In genomic region chr7:98526059-98526458, GRCh38 we compare ENCODE assay signal across 35 cellular contexts.
"Had no signal": no experiment of that assay in that cellular context is flagged by ENCODE, and none has a peak within 500 bp of the region (broad histone marks: within the 10 kb centered on the region; RNA-seq: fewer than 3 reads in every experiment).

No MANE protein-coding gene starts in this region.

- H3K4me3 ChIP-seq: ascending aorta, cardiac muscle cell had no signal

- H3K9me3 Mint-ChIP-seq: activated B cell treated with CpG ODN at 0.5 μM for 24 hours; activated CD4-positive, alpha-beta memory T cell treated with anti-CD3 and anti-CD28 coated beads for 36 hours; activated naive CD8-positive, alpha-beta T cell treated with anti-CD3 and anti-CD28 coated beads, Interleukin-2, amount 10 ng/mL, durations not matched to agents 7 days and 5 days; central memory CD8-positive, alpha-beta T cell had no signal

- H3K36me3 Mint-ChIP-seq: activated CD4-positive, alpha-beta memory T cell treated with anti-CD3 and anti-CD28 coated beads for 36 hours; activated CD8-positive, alpha-beta memory T cell treated with anti-CD3 and anti-CD28 coated beads, Interleukin-2, amount 10 ng/mL, durations not matched to agents 7 days and 5 days; activated naive CD4-positive, alpha-beta T cell treated with anti-CD3 and anti-CD28 coated beads, Interleukin-2, amount 10 ng/mL, durations not matched to agents 7 days and 5 days; activated naive CD4-positive, alpha-beta T cell treated with anti-CD3 and anti-CD28 coated beads, Interleukin-2, amount 50 U/mL, for 24 hours; activated naive CD8-positive, alpha-beta T cell; activated naive CD8-positive, alpha-beta T cell treated with anti-CD3 and anti-CD28 coated beads, Interleukin-2, amount 10 ng/mL, durations not matched to agents 7 days and 5 days; brain had no signal

- ATAC-seq: activated CD8-positive, alpha-beta memory T cell treated with anti-CD3 and anti-CD28 coated beads, Interleukin-2, amount 10 ng/mL, durations not matched to agents 7 days and 5 days; activated CD8-positive, alpha-beta T cell treated with anti-CD3 and anti-CD28 coated beads for 36 hours; activated naive CD8-positive, alpha-beta T cell treated with anti-CD3 and anti-CD28 coated beads, Interleukin-2, amount 50 U/mL, for 24 hours had no signal

- DNase-seq: activated B cell treated with CpG ODN at 0.5 μM for 24 hours; activated CD4-positive, alpha-beta memory T cell treated with anti-CD3 and anti-CD28 coated beads for 36 hours; activated CD4-positive, alpha-beta T cell treated with anti-CD3 and anti-CD28 coated beads for 4 hours; activated CD4-positive, alpha-beta T cell treated with anti-CD3 and anti-CD28 coated beads, Interleukin-2, amount 10 ng/mL, durations not matched to agents 24 days and 14 days; activated CD4-positive, alpha-beta T cell treated with anti-CD3 and anti-CD28 coated beads, Interleukin-2, amount 50 U/mL, for 1 hour; activated CD4-positive, alpha-beta T cell treated with anti-CD3 and anti-CD28 coated beads, Interleukin-2, amount 50 U/mL, for 4 hours; activated CD4-positive, CD25-positive, alpha-beta regulatory T cell treated with anti-CD3 and anti-CD28 coated beads, Interleukin-2, amount 50 U/mL, for 72 hours; activated CD8-positive, alpha-beta memory T cell treated with anti-CD3 and anti-CD28 coated beads, Interleukin-2, amount 10 ng/mL, durations not matched to agents 7 days and 5 days; activated CD8-positive, alpha-beta memory T cell treated with anti-CD3 and anti-CD28 coated beads, Interleukin-2, amount 50 U/mL, for 48 hours; activated CD8-positive, alpha-beta T cell treated with anti-CD3 and anti-CD28 coated beads for 36 hours; activated effector memory CD4-positive, alpha-beta T cell treated with Interleukin-2 at 50 U/mL for 16 hours; activated gamma-delta T cell; activated naive CD4-positive, alpha-beta T cell treated with anti-CD3 and anti-CD28 coated beads, Interleukin-2, amount 10 ng/mL, durations not matched to agents 7 days and 5 days; activated naive CD4-positive, alpha-beta T cell treated with Interleukin-2 at 50 U/mL for 16 hours; activated naive CD8-positive, alpha-beta T cell treated with anti-CD3 and anti-CD28 coated beads, Interleukin-2, amount 10 ng/mL, durations not matched to agents 7 days and 5 days; activated naive CD8-positive, alpha-beta T cell treated with anti-CD3 and anti-CD28 coated beads, Interleukin-2, amount 50 U/mL, for 24 hours; activated T-cell treated with anti-CD3 and anti-CD28 coated beads, Interleukin-2, amount 50 U/mL, for 24 hours; activated T-cell treated with anti-CD3 and anti-CD28 coated beads, Interleukin-2, amount 50 U/mL, for 48 hours; amygdala; anterior cingulate cortex; caudate nucleus; cerebellar nuclear complex; T-helper 1 cell; T-helper 2 cell; T-helper 9 cell had no signal

- H3K36me3 ChIP-seq: ascending aorta, cardiac muscle cell had no signal

- H3K27me3 ChIP-seq: ascending aorta, cardiac muscle cell had no signal

- H3K27ac Mint-ChIP-seq: activated B cell treated with CpG ODN at 0.5 μM for 24 hours; activated CD4-positive, alpha-beta memory T cell treated with anti-CD3 and anti-CD28 coated beads for 36 hours; activated CD4-positive, alpha-beta T cell treated with anti-CD3 and anti-CD28 coated beads, Interleukin-2, amount 10 ng/mL, durations not matched to agents 24 days and 14 days; activated CD8-positive, alpha-beta memory T cell treated with anti-CD3 and anti-CD28 coated beads, Interleukin-2, amount 10 ng/mL, durations not matched to agents 7 days and 5 days; activated CD8-positive, alpha-beta T cell treated with anti-CD3 and anti-CD28 coated beads for 36 hours; activated naive CD4-positive, alpha-beta T cell treated with anti-CD3 and anti-CD28 coated beads, Interleukin-2, amount 10 ng/mL, durations not matched to agents 7 days and 5 days; activated naive CD4-positive, alpha-beta T cell treated with anti-CD3 and anti-CD28 coated beads, Interleukin-2, amount 50 U/mL, for 24 hours; activated naive CD8-positive, alpha-beta T cell; activated naive CD8-positive, alpha-beta T cell treated with anti-CD3 and anti-CD28 coated beads, Interleukin-2, amount 10 ng/mL, durations not matched to agents 7 days and 5 days; activated naive CD8-positive, alpha-beta T cell treated with anti-CD3 and anti-CD28 coated beads, Interleukin-2, amount 50 U/mL, for 24 hours; activated T-cell treated with anti-CD3 and anti-CD28 coated beads, Interleukin-2, amount 50 U/mL, for 24 hours; activated T-helper 2 cell treated with anti-CD3 and anti-CD28 coated beads, Interferon-gamma antibody, Interleukin-2, Interleukin-4, amounts not matched to agents 10 μg/mL and 5 μg/mL and 100 μg/mL, durations not matched to agents 14 hours and 24 hours and 36 hours; brain; T-helper 1 cell treated with Interleukin-12 subunit alpha and Interleukin-12 subunit beta and Interleukin-4 antibody, amounts not matched to agents 30 μg/mL and 1 μg/mL, for 36 hours; T-helper 2 cell treated with Interferon-gamma antibody and Interleukin-4, amounts not matched to agents 5 μg/mL and 100 μg/mL, for 36 hours had no signal

- H3K27ac ChIP-seq: ascending aorta, cardiac muscle cell, VCaP had no signal

- H3K27me3 Mint-ChIP-seq: activated B cell treated with CpG ODN at 0.5 μM for 24 hours; activated CD4-positive, alpha-beta memory T cell treated with anti-CD3 and anti-CD28 coated beads for 36 hours; activated CD4-positive, alpha-beta T cell treated with anti-CD3 and anti-CD28 coated beads, Interleukin-2, amount 10 ng/mL, durations not matched to agents 24 days and 14 days; activated CD8-positive, alpha-beta memory T cell treated with anti-CD3 and anti-CD28 coated beads, Interleukin-2, amount 10 ng/mL, durations not matched to agents 7 days and 5 days; activated CD8-positive, alpha-beta T cell treated with anti-CD3 and anti-CD28 coated beads for 36 hours; activated naive CD4-positive, alpha-beta T cell treated with anti-CD3 and anti-CD28 coated beads, Interleukin-2, amount 10 ng/mL, durations not matched to agents 7 days and 5 days; activated naive CD4-positive, alpha-beta T cell treated with anti-CD3 and anti-CD28 coated beads, Interleukin-2, amount 50 U/mL, for 24 hours; activated naive CD8-positive, alpha-beta T cell treated with anti-CD3 and anti-CD28 coated beads, Interleukin-2, amount 10 ng/mL, durations not matched to agents 7 days and 5 days; activated naive CD8-positive, alpha-beta T cell treated with anti-CD3 and anti-CD28 coated beads, Interleukin-2, amount 50 U/mL, for 24 hours; central memory CD8-positive, alpha-beta T cell had no signal

- H3K4me1 Mint-ChIP-seq: activated B cell treated with CpG ODN at 0.5 μM for 24 hours; activated CD4-positive, alpha-beta T cell treated with anti-CD3 and anti-CD28 coated beads, Interleukin-2, amount 10 ng/mL, durations not matched to agents 24 days and 14 days; activated CD8-positive, alpha-beta memory T cell treated with anti-CD3 and anti-CD28 coated beads, Interleukin-2, amount 10 ng/mL, durations not matched to agents 7 days and 5 days; activated naive CD4-positive, alpha-beta T cell treated with anti-CD3 and anti-CD28 coated beads, Interleukin-2, amount 10 ng/mL, durations not matched to agents 7 days and 5 days; activated naive CD4-positive, alpha-beta T cell treated with anti-CD3 and anti-CD28 coated beads, Interleukin-2, amount 50 U/mL, for 24 hours; activated naive CD8-positive, alpha-beta T cell treated with anti-CD3 and anti-CD28 coated beads, Interleukin-2, amount 10 ng/mL, durations not matched to agents 7 days and 5 days; activated naive CD8-positive, alpha-beta T cell treated with anti-CD3 and anti-CD28 coated beads, Interleukin-2, amount 50 U/mL, for 24 hours; brain; central memory CD8-positive, alpha-beta T cell had no signal

- H3K4me3 Mint-ChIP-seq: activated B cell treated with CpG ODN at 0.5 μM for 24 hours; activated CD4-positive, alpha-beta memory T cell treated with anti-CD3 and anti-CD28 coated beads for 36 hours; activated CD4-positive, alpha-beta T cell treated with anti-CD3 and anti-CD28 coated beads, Interleukin-2, amount 10 ng/mL, durations not matched to agents 24 days and 14 days; activated CD8-positive, alpha-beta memory T cell treated with anti-CD3 and anti-CD28 coated beads, Interleukin-2, amount 10 ng/mL, durations not matched to agents 7 days and 5 days; activated CD8-positive, alpha-beta T cell treated with anti-CD3 and anti-CD28 coated beads for 36 hours; activated naive CD4-positive, alpha-beta T cell treated with anti-CD3 and anti-CD28 coated beads, Interleukin-2, amount 10 ng/mL, durations not matched to agents 7 days and 5 days; activated naive CD4-positive, alpha-beta T cell treated with anti-CD3 and anti-CD28 coated beads, Interleukin-2, amount 50 U/mL, for 24 hours; activated naive CD8-positive, alpha-beta T cell; activated naive CD8-positive, alpha-beta T cell treated with anti-CD3 and anti-CD28 coated beads, Interleukin-2, amount 10 ng/mL, durations not matched to agents 7 days and 5 days; activated naive CD8-positive, alpha-beta T cell treated with anti-CD3 and anti-CD28 coated beads, Interleukin-2, amount 50 U/mL, for 24 hours; activated T-cell treated with anti-CD3 and anti-CD28 coated beads, Interleukin-2, amount 50 U/mL, for 24 hours; brain; central memory CD8-positive, alpha-beta T cell; T-helper 1 cell treated with Interleukin-12 subunit alpha and Interleukin-12 subunit beta and Interleukin-4 antibody, amounts not matched to agents 30 μg/mL and 1 μg/mL, for 36 hours; T-helper 2 cell treated with Interferon-gamma antibody and Interleukin-4, amounts not matched to agents 5 μg/mL and 100 μg/mL, for 36 hours had no signal

- H3K4me1 ChIP-seq: ascending aorta had no signal
